ENCODE assay signal across 9 cellular contexts in genomic region chr13:99307648-99308339, GRCh38. TPM values are rescaled to one million over a fixed set of nuclear protein-coding genes. Genes with fewer than 3 reads are reported as not detected.
DNase-seq lines count a peak whose midpoint lies in the region; ATAC-seq, FAIRE-seq and TF ChIP-seq lines count a peak whose summit lies in the region.
"Had no signal": no experiment of that assay in that cellular context is flagged by ENCODE, and none has a peak within 500 bp of the region (broad histone marks: within the 10 kb centered on the region; RNA-seq: fewer than 3 reads in every experiment).

No MANE protein-coding gene starts in this region.

- peak overlapping the region; percentile 44 for H3K9ac ChIP-seq in endothelial cell of umbilical vein (replicated peaks; ENCODE audit: extremely low read depth, insufficient read depth, low read length)

- H3K4me1 ChIP-seq in endothelial cell of umbilical vein (ENCODE audit: control insufficient read depth, extremely low read depth, insufficient read depth, low read length) = peaks cover 17% of the 10 kb centered on the region

- no peak overlapping the region for H2AFZ ChIP-seq in endothelial cell of umbilical vein (ENCODE audit: low read depth, low read length)

- H3K27ac Mint-ChIP-seq in progenitor cell of endocrine pancreas = peak overlapping the region; percentile 49

- no peaks in the 10 kb centered on the region for H3K27me3 ChIP-seq in endothelial cell of umbilical vein (ENCODE audit: control insufficient read depth in 2 of 2, insufficient read depth in 2 of 2, low read length in 2 of 2)

- no peaks in the 10 kb centered on the region for H4K20me1 ChIP-seq in endothelial cell of umbilical vein (replicated peaks; ENCODE audit: control insufficient read depth, extremely low read depth, insufficient read depth, low read length)

- intact Hi-C loops in endothelial cell of umbilical vein (cut with micrococcal nuclease) = no loop called here
- intact Hi-C loops in posterior cingulate gyrus (cut with DNase I) = no loop called here

- H3K27me3 Mint-ChIP-seq in progenitor cell of endocrine pancreas = no peaks in the 10 kb centered on the region

- no peak for TF ChIP-seq POLR2A in endothelial cell of umbilical vein (IDR thresholded peaks at IDR 0.05; ENCODE audit: low read depth, low read length)

- H3K4me2 ChIP-seq in endothelial cell of umbilical vein (ENCODE audit: insufficient read depth, low read length) = peak overlapping the region; percentile 33

- no TSS peak for BruUV-seq in endothelial cell of umbilical vein (replicated peaks; lab: Mats Ljungman, UMichigan)

- peaks cover 9% of the 10 kb centered on the region for H3K36me3 Mint-ChIP-seq in progenitor cell of endocrine pancreas (ENCODE audit: insufficient read depth)

- peak; percentile 48 for ATAC-seq in GM19351 (IDR thresholded peaks at IDR 0.05; ENCODE audit: unreplicated experiment)
- peak; percentile 40 for ATAC-seq in HG03457 (IDR thresholded peaks at IDR 0.05; ENCODE audit: unreplicated experiment)
- ATAC-seq in activated CD4-positive, CD25-positive, alpha-beta regulatory T cell treated with anti-CD3 and anti-CD28 coated beads, Interleukin-2, amount 50 U/mL, for 24 hours = peak; percentile 82 to 85

- DNase-seq in endothelial cell of umbilical vein (ENCODE audit: low read depth, low spot score) (peak; percentile 84), progenitor cell of endocrine pancreas (ENCODE audit: low spot score, unreplicated experiment) (no peak), D341Med (ENCODE audit: low spot score) (no peak), posterior cingulate gyrus (no peak), NCI-H2227 (lab: John Stamatoyannopoulos, UW; ENCODE audit: unreplicated experiment) (no peak)

- H3K9me3 ChIP-seq in endothelial cell of umbilical vein (replicated peaks; ENCODE audit: control insufficient read depth, insufficient read depth, low read length) = no peaks in the 10 kb centered on the region

- H3K9me1 ChIP-seq in endothelial cell of umbilical vein (replicated peaks; ENCODE audit: control insufficient read depth, extremely low read depth, insufficient read depth, low read length) = no peaks in the 10 kb centered on the region

- no peaks in the 10 kb centered on the region for H3K36me3 ChIP-seq in endothelial cell of umbilical vein (ENCODE audit: control insufficient read depth in 2 of 2, extremely low read depth in 1 of 2, insufficient read depth in 2 of 2, low read length in 2 of 2)

- no peak overlapping the region for H3K4me3 ChIP-seq in endothelial cell of umbilical vein (replicated peaks in 1 of 3; ENCODE audit: insufficient read depth in 1 of 3, low read depth in 1 of 3, low read length in 3 of 3)

- CTCF ChIA-PET in endothelial cell of umbilical vein (lab: Charles Lee) = interaction anchor here (1.1 to 1.6 kb wide), 4 partner anchors 37 to 80 kb away, joined by 3 to 4 read pairs (median 4); no protein-coding TSS in a partner anchor

- peak; percentile 77 for FAIRE-seq in endothelial cell of umbilical vein (lab: Jason Lieb, UNC)

- H3K4me1 Mint-ChIP-seq in progenitor cell of endocrine pancreas (ENCODE audit: low read depth) = peaks cover 20% of the 10 kb centered on the region

- TF ChIP-seq CTCF in endothelial cell of umbilical vein (IDR thresholded peaks at IDR 0.05; ENCODE audit: extremely low read depth in 1 of 2, insufficient read depth in 1 of 2, low read depth in 1 of 2, low read length in 2 of 2) = no peak
- TF ChIP-seq CTCF in progenitor cell of endocrine pancreas (IDR thresholded peaks at IDR 0.05; ENCODE audit: unreplicated experiment) = no peak

- no peaks in the 10 kb centered on the region for H3K9me3 Mint-ChIP-seq in progenitor cell of endocrine pancreas (ENCODE audit: low read depth)

- H3K4me3 Mint-ChIP-seq in progenitor cell of endocrine pancreas (ENCODE audit: low read depth) = no peak overlapping the region

- peak overlapping the region; percentile 79 for H3K27ac ChIP-seq in endothelial cell of umbilical vein (ENCODE audit: insufficient read depth, low read depth, low read length)
- H3K27ac ChIP-seq: VCaP had no signal

- dilution Hi-C loops in endothelial cell of umbilical vein (cut with MboI; ENCODE audit: extremely low pct_ligation_motif_present, low sequenced_read_pairs) = no loop called here

- H3K79me2 ChIP-seq in endothelial cell of umbilical vein (ENCODE audit: control insufficient read depth, insufficient read depth, low read length) = no peaks in the 10 kb centered on the region

- POLR2A ChIA-PET in endothelial cell of umbilical vein (lab: Charles Lee) = no interaction called here

TF ChIP-seq in endothelial cell of umbilical vein, 7 proteins besides CTCF, POLR2A, EP300 and RAD21:
- TF ChIP-seq FOS (IDR thresholded peaks at IDR 0.05; ENCODE audit: borderline replicate concordance, insufficient read depth, low read length) = peak; percentile 20
- TF ChIP-seq JUN (IDR thresholded peaks at IDR 0.05; ENCODE audit: borderline replicate concordance, insufficient read depth, insufficient read length, low read depth) = no peak
- TF ChIP-seq GATA2 (IDR thresholded peaks at IDR 0.05; ENCODE audit: insufficient read depth, insufficient read length, low read depth, low read length) = no peak
- TF ChIP-seq MAX (IDR thresholded peaks at IDR 0.05; ENCODE audit: insufficient read depth, insufficient read length) = no peak

RNA-seq across cellular contexts. Expression of gene GPR183, which starts 0.6 kb away (rescaled TPM):
- total RNA-seq in endothelial cell of umbilical vein (not detected in 2 replicates), progenitor cell of endocrine pancreas (not detected in 2 replicates)
- polyA plus RNA-seq in endothelial cell of umbilical vein = 0.14 and 0.23 TPM in 2 replicates
- 0.27 and 0.72 TPM in 2 replicates for polyA plus RNA-seq in endothelial cell of umbilical vein (2011; cell fraction: cytosol; rRNA removed)
- 0.33 and 0.67 TPM in 2 replicates for polyA plus RNA-seq in endothelial cell of umbilical vein (2011; cell fraction: nucleus; rRNA removed)
- polyA plus RNA-seq in endothelial cell of umbilical vein (2012) = 0.15 and 0.16 TPM in 2 replicates
- 0.38 TPM in 1 of 2 replicates, not detected in the other for polyA minus RNA-seq in endothelial cell of umbilical vein
- polyA minus RNA-seq in endothelial cell of umbilical vein (2011; cell fraction: cytosol; rRNA and poly(A)+ RNA removed) = not detected
- polyA minus RNA-seq in endothelial cell of umbilical vein (2011; cell fraction: nucleus; rRNA and poly(A)+ RNA removed) = 0.67 and 0.72 TPM in 2 replicates

RNA-seq across cellular contexts. Expression of gene GPR18, which starts 49.6 kb away (rescaled TPM):
- total RNA-seq in endothelial cell of umbilical vein (not detected in 2 replicates), progenitor cell of endocrine pancreas (not detected in 2 replicates)
- not detected in 2 replicates for polyA plus RNA-seq in endothelial cell of umbilical vein
- not detected in 2 replicates for polyA plus RNA-seq in endothelial cell of umbilical vein (2011; cell fraction: cytosol; rRNA removed)
- not detected in 2 replicates for polyA plus RNA-seq in endothelial cell of umbilical vein (2011; cell fraction: nucleus; rRNA removed)
- not detected in 2 replicates for polyA plus RNA-seq in endothelial cell of umbilical vein (2012)
- not detected in 2 replicates for polyA minus RNA-seq in endothelial cell of umbilical vein
- not detected for polyA minus RNA-seq in endothelial cell of umbilical vein (2011; cell fraction: cytosol; rRNA and poly(A)+ RNA removed)
- not detected in 2 replicates for polyA minus RNA-seq in endothelial cell of umbilical vein (2011; cell fraction: nucleus; rRNA and poly(A)+ RNA removed)
